Comparison of ENCODE assay signal across 1 cellular context in the genomic region with DNA sequence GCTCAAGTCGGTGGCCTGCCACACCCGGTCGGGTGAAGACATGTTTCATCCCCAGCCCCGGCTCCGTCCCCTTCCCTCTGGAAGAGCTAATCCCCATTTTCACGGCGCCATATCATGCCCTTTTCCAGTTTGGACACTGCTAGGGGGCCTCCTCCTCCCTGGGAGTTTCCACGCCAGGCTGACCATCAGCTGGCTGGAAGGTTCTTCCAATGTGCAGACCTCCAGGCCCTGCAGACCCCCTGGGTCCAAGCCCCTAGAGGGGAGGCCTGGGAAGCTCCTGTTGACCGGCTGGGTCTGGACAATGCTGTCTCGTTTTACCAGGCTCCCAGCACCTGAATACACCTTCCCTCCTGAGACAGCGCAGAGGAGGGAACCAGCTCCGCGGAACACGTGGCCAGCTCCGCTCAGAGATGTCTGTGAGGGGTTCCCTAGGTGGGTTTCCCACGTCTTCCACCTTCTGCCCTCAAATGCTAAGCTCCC.
TF ChIP-seq lines count a peak whose summit lies in the region.

No MANE protein-coding gene starts in this region.

TF ChIP-seq in K562, 482 proteins besides CTCF, POLR2A, EP300 and RAD21 (continued from another document):
- TF ChIP-seq BRCA1 (IDR thresholded peaks at IDR 0.05) (no peak), BRCA1 (CRISPR knock-in tag; IDR thresholded peaks at IDR 0.05) (no peak), GTF2A2 (tag; IDR thresholded peaks at IDR 0.05) (no peak), NONO (IDR thresholded peaks at IDR 0.05; ENCODE audit: low read depth in 2 of 2, low read length in 1 of 2) (no peak)
- TF ChIP-seq, protein P1, sequence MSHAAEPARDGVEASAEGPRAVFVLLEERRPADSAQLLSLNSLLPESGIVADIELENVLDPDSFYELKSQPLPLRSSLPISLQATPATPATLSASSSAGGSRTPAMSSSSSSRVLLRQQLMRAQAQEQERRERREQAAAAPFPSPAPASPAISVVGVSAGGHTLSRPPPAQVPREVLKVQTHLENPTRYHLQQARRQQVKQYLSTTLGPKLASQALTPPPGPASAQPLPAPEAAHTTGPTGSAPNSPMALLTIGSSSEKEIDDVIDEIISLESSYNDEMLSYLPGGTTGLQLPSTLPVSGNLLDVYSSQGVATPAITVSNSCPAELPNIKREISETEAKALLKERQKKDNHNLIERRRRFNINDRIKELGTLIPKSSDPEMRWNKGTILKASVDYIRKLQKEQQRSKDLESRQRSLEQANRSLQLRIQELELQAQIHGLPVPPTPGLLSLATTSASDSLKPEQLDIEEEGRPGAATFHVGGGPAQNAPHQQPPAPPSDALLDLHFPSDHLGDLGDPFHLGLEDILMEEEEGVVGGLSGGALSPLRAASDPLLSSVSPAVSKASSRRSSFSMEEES (CRISPR knock-in tag; IDR thresholded peaks at IDR 0.05), result no peak
